In genomic region chr5:115800108-115800507, GRCh38 we compare ENCODE assay signal across 25 cellular contexts. TPM values are rescaled to one million over a fixed set of nuclear protein-coding genes. Genes with fewer than 3 reads are reported as not detected.
"Had no signal": no experiment of that assay in that cellular context is flagged by ENCODE, and none has a peak within 500 bp of the region (broad histone marks: within the 10 kb centered on the region; RNA-seq: fewer than 3 reads in every experiment).

No MANE protein-coding gene starts in this region.

- H3K9me3 ChIP-seq: esophagus squamous epithelium, lower lobe of right lung, ovary, sigmoid colon, spleen, stomach, thyroid gland, vagina had no signal

- H3K36me3 ChIP-seq: esophagus squamous epithelium, lower lobe of right lung, ovary, sigmoid colon, spleen, stomach, thyroid gland, vagina had no signal

- H3K27me3 ChIP-seq: esophagus squamous epithelium, ovary, sigmoid colon, spleen, stomach, thyroid gland, vagina had no signal

- FAIRE-seq: endometrium, frontal cortex had no signal

- H3K9me3 Mint-ChIP-seq: effector memory CD8-positive, alpha-beta T cell; immature natural killer cell; naive thymus-derived CD8-positive, alpha-beta T cell; nephron progenitor cell; stimulated activated naive B cell treated with anti-CD40 and anti-IgM and Interleukin-4, amounts not matched to agents 10 μg/mL and 1 μg/mL and 100 μg/mL, for 72 hours had no signal

- H3K36me3 Mint-ChIP-seq: immature natural killer cell; naive thymus-derived CD8-positive, alpha-beta T cell; stimulated activated naive B cell treated with anti-CD40 and anti-IgM and Interleukin-4, amounts not matched to agents 10 μg/mL and 1 μg/mL and 100 μg/mL, for 72 hours had no signal

- H3K27ac ChIP-seq: esophagus squamous epithelium, lower lobe of right lung, ovary, sigmoid colon, spleen, stomach, thyroid gland, vagina had no signal

- DNase-seq: cerebellar nuclear complex; cortex of kidney; effector memory CD8-positive, alpha-beta T cell; erythroblast; esophagus squamous epithelium; hypothalamus; immature natural killer cell; islet precursor cell; lower lobe of right lung; naive thymus-derived CD8-positive, alpha-beta T cell; nephron progenitor cell; occipital lobe; ovary; retina; sigmoid colon; spleen; stimulated activated CD4-positive, alpha-beta T cell treated with anti-CD3 and anti-CD28 coated beads, Interleukin-4, amount 100 ng/mL, for 4 hours; stimulated activated naive B cell treated with anti-CD40 and anti-IgM and Interleukin-4, amounts not matched to agents 10 μg/mL and 1 μg/mL and 100 μg/mL, for 72 hours; stomach; thyroid gland; trophoblast cell had no signal

- ATAC-seq: effector memory CD8-positive, alpha-beta T cell; left lobe of liver; lower lobe of right lung; naive thymus-derived CD8-positive, alpha-beta T cell; stimulated activated naive B cell treated with anti-CD40 and anti-IgM and Interleukin-4, amounts not matched to agents 10 μg/mL and 1 μg/mL and 100 μg/mL, for 72 hours had no signal

- H3K4me3 Mint-ChIP-seq: effector memory CD8-positive, alpha-beta T cell; immature natural killer cell; naive thymus-derived CD8-positive, alpha-beta T cell; nephron progenitor cell; stimulated activated naive B cell treated with anti-CD40 and anti-IgM and Interleukin-4, amounts not matched to agents 10 μg/mL and 1 μg/mL and 100 μg/mL, for 72 hours had no signal

- H3K4me3 ChIP-seq: esophagus squamous epithelium, lower lobe of right lung, ovary, sigmoid colon, spleen, stomach, thyroid gland, vagina had no signal

- H3K4me1 Mint-ChIP-seq: immature natural killer cell; naive thymus-derived CD8-positive, alpha-beta T cell; stimulated activated naive B cell treated with anti-CD40 and anti-IgM and Interleukin-4, amounts not matched to agents 10 μg/mL and 1 μg/mL and 100 μg/mL, for 72 hours had no signal

- H3K27ac Mint-ChIP-seq: effector memory CD8-positive, alpha-beta T cell; immature natural killer cell; naive thymus-derived CD8-positive, alpha-beta T cell; nephron progenitor cell; stimulated activated naive B cell treated with anti-CD40 and anti-IgM and Interleukin-4, amounts not matched to agents 10 μg/mL and 1 μg/mL and 100 μg/mL, for 72 hours had no signal

- H3K4me1 ChIP-seq: esophagus squamous epithelium, lower lobe of right lung, sigmoid colon, spleen, thyroid gland, vagina had no signal

RNA-seq across cellular contexts. Expression of gene CDO1, which starts 16.4 kb away (rescaled TPM):
- total RNA-seq: naive thymus-derived CD8-positive, alpha-beta T cell had no signal
- polyA plus RNA-seq: immature natural killer cell; naive thymus-derived CD8-positive, alpha-beta T cell had no signal
